1 cellular context compared by ENCODE assay signal in genomic region chr6:79536969-79537747, GRCh38.
A peak's percentile ranks its signal among the peaks of the same experiment; 100 is the strongest.
TF ChIP-seq lines count a peak whose summit lies in the region.

Gene LCA5 (minus strand): TSS chr6:79537430. CDS start chr6:79518894, 18,536 bp downstream.

TF ChIP-seq in HepG2, 621 proteins besides CTCF, POLR2A, EP300 and RAD21 (continued from another document and continues in another):
- TF ChIP-seq TGIF2 (CRISPR knock-in tag; IDR thresholded peaks at IDR 0.05) (peak; percentile 38; the same call in 1 of the 2 replicates), ARNT2 (CRISPR knock-in tag; IDR thresholded peaks at IDR 0.05; ENCODE audit: low read depth) (peak; percentile 52; the same call in 1 of the 2 replicates), NCOA2 (CRISPR knock-in tag; IDR thresholded peaks at IDR 0.05) (no peak), IKZF4 (CRISPR knock-in tag; IDR thresholded peaks at IDR 0.05; ENCODE audit: borderline replicate concordance, low read depth, not compliant biosample characterization) (peak; percentile 69), SMAD1 (CRISPR knock-in tag; IDR thresholded peaks at IDR 0.05; ENCODE audit: borderline replicate concordance, low read depth) (0 out of 2 replicates have a peak, but pooled peaks have one; percentile 59), ZC3H13 (CRISPR knock-in tag; IDR thresholded peaks at IDR 0.05) (0 out of 2 replicates have a peak, but pooled peaks have one; percentile 8), ZNF598 (CRISPR knock-in tag; IDR thresholded peaks at IDR 0.05; ENCODE audit: borderline replicate concordance) (peak; percentile 46; the same call in 1 of the 2 replicates), TARDBP (CRISPR knock-in tag; IDR thresholded peaks at IDR 0.05) (peak; percentile 70; the same call in 1 of the 2 replicates), ZNF850 (CRISPR knock-in tag; conservative IDR thresholded peaks at IDR 0.05) (no peak), ZNF780A (CRISPR knock-in tag; IDR thresholded peaks at IDR 0.05) (peak; percentile 47; the same call in 1 of the 2 replicates), ZSCAN31 (CRISPR knock-in tag; IDR thresholded peaks at IDR 0.05; ENCODE audit: low read depth) (peak; percentile 87; the same call in 1 of the 2 replicates), PCBP1 (IDR thresholded peaks at IDR 0.05; ENCODE audit: borderline replicate concordance, low read depth, low read length) (peak; percentile 31; the same call in 1 of the 2 replicates), ZKSCAN1 (IDR thresholded peaks at IDR 0.05; ENCODE audit: low read length) (no peak), TCF7 (IDR thresholded peaks at IDR 0.05; ENCODE audit: low read depth) (0 out of 2 replicates have a peak, but pooled peaks have one; percentile 10), FOXK1 (CRISPR knock-in tag; IDR thresholded peaks at IDR 0.05; ENCODE audit: borderline replicate concordance, low read depth) (peak; percentile 37; the same call in 1 of the 2 replicates), NR2F6 (IDR thresholded peaks at IDR 0.05) (no peak), NR2F6 (CRISPR knock-in tag; IDR thresholded peaks at IDR 0.05) (0 out of 2 replicates have a peak, but pooled peaks have one; percentile 4), GFI1 (CRISPR knock-in tag; IDR thresholded peaks at IDR 0.05; ENCODE audit: borderline replicate concordance) (peak; percentile 38; the same call in 1 of the 2 replicates), SNAPC5 (CRISPR knock-in tag; IDR thresholded peaks at IDR 0.05; ENCODE audit: borderline replicate concordance) (no peak), ZNF563 (CRISPR knock-in tag; IDR thresholded peaks at IDR 0.05) (peak; percentile 80), CREB1 (IDR thresholded peaks at IDR 0.05) (peak; percentile 69), CREB1 (CRISPR knock-in tag; IDR thresholded peaks at IDR 0.05) (peak; percentile 69), ETV5 (CRISPR knock-in tag; IDR thresholded peaks at IDR 0.05; ENCODE audit: borderline replicate concordance) (no peak), KLF16 (CRISPR knock-in tag; IDR thresholded peaks at IDR 0.05) (0 out of 4 replicates have a peak, but pooled peaks of 1 of the 2 experiments have one; percentile 22), IRF9 (CRISPR knock-in tag; IDR thresholded peaks at IDR 0.05; ENCODE audit: borderline replicate concordance) (peak; percentile 83; the same call in 1 of the 2 replicates), ZIK1 (CRISPR knock-in tag; IDR thresholded peaks at IDR 0.05; ENCODE audit: borderline replicate concordance, low read depth) (peak; percentile 96), PCBP2 (optimal IDR thresholded peaks at IDR 0.05; ENCODE audit: low read depth, low read length, poor library complexity, severe bottlenecking) (peak; percentile 80), SIX4 (CRISPR knock-in tag; IDR thresholded peaks at IDR 0.05) (no peak), ZBTB7B (CRISPR knock-in tag; IDR thresholded peaks at IDR 0.05) (peak; percentile 90), ERF (CRISPR knock-in tag; IDR thresholded peaks at IDR 0.05) (peak; percentile 29; the same call in 1 of the 2 replicates), SP4 (CRISPR knock-in tag; IDR thresholded peaks at IDR 0.05) (peak; percentile 65; the same call in 1 of the 2 replicates), GZF1 (CRISPR knock-in tag; IDR thresholded peaks at IDR 0.05) (0 out of 2 replicates have a peak, but pooled peaks have one; percentile 69), KDM2A (CRISPR knock-in tag; IDR thresholded peaks at IDR 0.05; ENCODE audit: borderline replicate concordance, low read depth) (peak; percentile 73; the same call in 1 of the 2 replicates), ZBTB7A (CRISPR knock-in tag; IDR thresholded peaks at IDR 0.05) (peak; percentile 49; the same call in 1 of the 2 replicates), NFYB (CRISPR knock-in tag; IDR thresholded peaks at IDR 0.05) (peak; percentile 95), XRCC5 (optimal IDR thresholded peaks at IDR 0.05; ENCODE audit: low read length) (peak; percentile 21), ZNF703 (CRISPR knock-in tag; IDR thresholded peaks at IDR 0.05; ENCODE audit: borderline replicate concordance) (no peak), RFXAP (CRISPR knock-in tag; IDR thresholded peaks at IDR 0.05; ENCODE audit: borderline replicate concordance) (peak; percentile 65; the same call in 1 of the 2 replicates), ZSCAN21 (CRISPR knock-in tag; IDR thresholded peaks at IDR 0.05; ENCODE audit: borderline replicate concordance) (peak; percentile 25; the same call in 1 of the 2 replicates), ZBTB37 (CRISPR knock-in tag; IDR thresholded peaks at IDR 0.05) (0 out of 2 replicates have a peak, but pooled peaks have one; percentile 38), ZNF34 (CRISPR knock-in tag; IDR thresholded peaks at IDR 0.05; ENCODE audit: borderline replicate concordance) (no peak), ZNF329 (CRISPR knock-in tag; IDR thresholded peaks at IDR 0.05; ENCODE audit: low read depth) (no peak), KAT8 (CRISPR knock-in tag; IDR thresholded peaks at IDR 0.05) (peak; percentile 57), GATAD1 (CRISPR knock-in tag; IDR thresholded peaks at IDR 0.05) (peak; percentile 38; the same call in 1 of the 2 replicates), SRF (IDR thresholded peaks at IDR 0.05; ENCODE audit: low read depth, low read length) (peak; percentile 79; the same call in 1 of the 2 replicates), TAF1 (CRISPR knock-in tag; IDR thresholded peaks at IDR 0.05) (peak; percentile 67), HOXA3 (CRISPR knock-in tag; IDR thresholded peaks at IDR 0.05) (peak; percentile 54), ZNF558 (CRISPR knock-in tag; IDR thresholded peaks at IDR 0.05; ENCODE audit: borderline replicate concordance) (no peak), ZNF33A (CRISPR knock-in tag; IDR thresholded peaks at IDR 0.05; ENCODE audit: borderline replicate concordance) (no peak), GMEB1 (CRISPR knock-in tag; IDR thresholded peaks at IDR 0.05; ENCODE audit: borderline replicate concordance) (peak; percentile 48; the same call in 1 of the 2 replicates), ZNF790 (CRISPR knock-in tag; IDR thresholded peaks at IDR 0.05; ENCODE audit: borderline replicate concordance) (0 out of 2 replicates have a peak, but pooled peaks have one; percentile 16), ZNF891 (CRISPR knock-in tag; IDR thresholded peaks at IDR 0.05) (peak; percentile 95), KDM5B (CRISPR knock-in tag; IDR thresholded peaks at IDR 0.05; ENCODE audit: borderline replicate concordance) (peak; percentile 86; the same call in 1 of the 2 replicates), ZNF350 (CRISPR knock-in tag; IDR thresholded peaks at IDR 0.05; ENCODE audit: borderline replicate concordance, low read depth) (peak; percentile 51; the same call in 1 of the 2 replicates), FOXO1 (CRISPR knock-in tag; IDR thresholded peaks at IDR 0.05) (no peak), HDAC2 (CRISPR knock-in tag; IDR thresholded peaks at IDR 0.05) (peak; percentile 20; the same call in 1 of the 2 replicates), ZNF720 (CRISPR knock-in tag; IDR thresholded peaks at IDR 0.05) (no peak), NFYC (CRISPR knock-in tag; IDR thresholded peaks at IDR 0.05) (peak; percentile 96), ZNF616 (CRISPR knock-in tag; IDR thresholded peaks at IDR 0.05; ENCODE audit: low read depth) (0 out of 2 replicates have a peak, but pooled peaks have one; percentile 50), PRMT3 (CRISPR knock-in tag; IDR thresholded peaks at IDR 0.05; ENCODE audit: borderline replicate concordance, low read depth) (peak; percentile 23; the same call in 1 of the 2 replicates), SIN3A (IDR thresholded peaks at IDR 0.05; ENCODE audit: borderline replicate concordance, low read depth, low read length) (peak; percentile 60; the same call in 1 of the 2 replicates), ZNF883 (CRISPR knock-in tag; IDR thresholded peaks at IDR 0.05; ENCODE audit: not compliant biosample characterization) (peak; percentile 49)
- TF ChIP-seq, protein P1, sequence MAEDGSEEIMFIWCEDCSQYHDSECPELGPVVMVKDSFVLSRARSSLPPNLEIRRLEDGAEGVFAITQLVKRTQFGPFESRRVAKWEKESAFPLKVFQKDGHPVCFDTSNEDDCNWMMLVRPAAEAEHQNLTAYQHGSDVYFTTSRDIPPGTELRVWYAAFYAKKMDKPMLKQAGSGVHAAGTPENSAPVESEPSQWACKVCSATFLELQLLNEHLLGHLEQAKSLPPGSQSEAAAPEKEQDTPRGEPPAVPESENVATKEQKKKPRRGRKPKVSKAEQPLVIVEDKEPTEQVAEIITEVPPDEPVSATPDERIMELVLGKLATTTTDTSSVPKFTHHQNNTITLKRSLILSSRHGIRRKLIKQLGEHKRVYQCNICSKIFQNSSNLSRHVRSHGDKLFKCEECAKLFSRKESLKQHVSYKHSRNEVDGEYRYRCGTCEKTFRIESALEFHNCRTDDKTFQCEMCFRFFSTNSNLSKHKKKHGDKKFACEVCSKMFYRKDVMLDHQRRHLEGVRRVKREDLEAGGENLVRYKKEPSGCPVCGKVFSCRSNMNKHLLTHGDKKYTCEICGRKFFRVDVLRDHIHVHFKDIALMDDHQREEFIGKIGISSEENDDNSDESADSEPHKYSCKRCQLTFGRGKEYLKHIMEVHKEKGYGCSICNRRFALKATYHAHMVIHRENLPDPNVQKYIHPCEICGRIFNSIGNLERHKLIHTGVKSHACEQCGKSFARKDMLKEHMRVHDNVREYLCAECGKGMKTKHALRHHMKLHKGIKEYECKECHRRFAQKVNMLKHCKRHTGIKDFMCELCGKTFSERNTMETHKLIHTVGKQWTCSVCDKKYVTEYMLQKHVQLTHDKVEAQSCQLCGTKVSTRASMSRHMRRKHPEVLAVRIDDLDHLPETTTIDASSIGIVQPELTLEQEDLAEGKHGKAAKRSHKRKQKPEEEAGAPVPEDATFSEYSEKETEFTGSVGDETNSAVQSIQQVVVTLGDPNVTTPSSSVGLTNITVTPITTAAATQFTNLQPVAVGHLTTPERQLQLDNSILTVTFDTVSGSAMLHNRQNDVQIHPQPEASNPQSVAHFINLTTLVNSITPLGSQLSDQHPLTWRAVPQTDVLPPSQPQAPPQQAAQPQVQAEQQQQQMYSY (CRISPR knock-in tag; IDR thresholded peaks at IDR 0.05), result peak; percentile 93
- TF ChIP-seq, protein P2, sequence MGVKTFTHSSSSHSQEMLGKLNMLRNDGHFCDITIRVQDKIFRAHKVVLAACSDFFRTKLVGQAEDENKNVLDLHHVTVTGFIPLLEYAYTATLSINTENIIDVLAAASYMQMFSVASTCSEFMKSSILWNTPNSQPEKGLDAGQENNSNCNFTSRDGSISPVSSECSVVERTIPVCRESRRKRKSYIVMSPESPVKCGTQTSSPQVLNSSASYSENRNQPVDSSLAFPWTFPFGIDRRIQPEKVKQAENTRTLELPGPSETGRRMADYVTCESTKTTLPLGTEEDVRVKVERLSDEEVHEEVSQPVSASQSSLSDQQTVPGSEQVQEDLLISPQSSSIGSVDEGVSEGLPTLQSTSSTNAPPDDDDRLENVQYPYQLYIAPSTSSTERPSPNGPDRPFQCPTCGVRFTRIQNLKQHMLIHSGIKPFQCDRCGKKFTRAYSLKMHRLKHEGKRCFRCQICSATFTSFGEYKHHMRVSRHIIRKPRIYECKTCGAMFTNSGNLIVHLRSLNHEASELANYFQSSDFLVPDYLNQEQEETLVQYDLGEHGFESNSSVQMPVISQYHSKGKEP (CRISPR knock-in tag; IDR thresholded peaks at IDR 0.05), result no peak
- TF ChIP-seq, protein P3, sequence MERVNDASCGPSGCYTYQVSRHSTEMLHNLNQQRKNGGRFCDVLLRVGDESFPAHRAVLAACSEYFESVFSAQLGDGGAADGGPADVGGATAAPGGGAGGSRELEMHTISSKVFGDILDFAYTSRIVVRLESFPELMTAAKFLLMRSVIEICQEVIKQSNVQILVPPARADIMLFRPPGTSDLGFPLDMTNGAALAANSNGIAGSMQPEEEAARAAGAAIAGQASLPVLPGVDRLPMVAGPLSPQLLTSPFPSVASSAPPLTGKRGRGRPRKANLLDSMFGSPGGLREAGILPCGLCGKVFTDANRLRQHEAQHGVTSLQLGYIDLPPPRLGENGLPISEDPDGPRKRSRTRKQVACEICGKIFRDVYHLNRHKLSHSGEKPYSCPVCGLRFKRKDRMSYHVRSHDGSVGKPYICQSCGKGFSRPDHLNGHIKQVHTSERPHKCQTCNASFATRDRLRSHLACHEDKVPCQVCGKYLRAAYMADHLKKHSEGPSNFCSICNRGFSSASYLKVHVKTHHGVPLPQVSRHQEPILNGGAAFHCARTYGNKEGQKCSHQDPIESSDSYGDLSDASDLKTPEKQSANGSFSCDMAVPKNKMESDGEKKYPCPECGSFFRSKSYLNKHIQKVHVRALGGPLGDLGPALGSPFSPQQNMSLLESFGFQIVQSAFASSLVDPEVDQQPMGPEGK (CRISPR knock-in tag; IDR thresholded peaks at IDR 0.05), result no peak
